Comparison of ENCODE assay signal across 1 cellular context in the genomic region with DNA sequence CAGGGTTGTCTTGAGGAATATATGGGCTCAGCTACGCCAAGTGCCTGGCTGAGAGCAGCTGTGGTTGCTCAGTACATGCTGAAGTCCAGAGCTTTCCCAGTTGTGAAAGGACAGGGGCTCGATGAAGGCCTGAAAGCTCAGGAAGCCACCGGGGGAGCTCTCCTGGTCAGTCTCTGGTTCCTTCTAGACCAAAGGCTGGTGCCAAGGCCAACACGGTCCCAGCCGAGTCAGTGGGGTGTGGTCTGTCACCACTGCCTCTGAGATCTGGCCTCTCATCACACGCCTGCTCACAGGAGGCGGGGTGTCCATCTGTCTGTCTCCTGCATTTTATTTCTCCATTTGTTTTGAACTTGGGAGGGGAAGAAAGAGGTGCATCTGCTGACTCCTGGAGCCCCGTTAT.
TF ChIP-seq lines count a peak whose summit lies in the region.

No MANE protein-coding gene starts in this region.

TF ChIP-seq in HCT116, 20 proteins besides CTCF, POLR2A, EP300 and RAD21 (continued from another document):
- TF ChIP-seq, protein P1, sequence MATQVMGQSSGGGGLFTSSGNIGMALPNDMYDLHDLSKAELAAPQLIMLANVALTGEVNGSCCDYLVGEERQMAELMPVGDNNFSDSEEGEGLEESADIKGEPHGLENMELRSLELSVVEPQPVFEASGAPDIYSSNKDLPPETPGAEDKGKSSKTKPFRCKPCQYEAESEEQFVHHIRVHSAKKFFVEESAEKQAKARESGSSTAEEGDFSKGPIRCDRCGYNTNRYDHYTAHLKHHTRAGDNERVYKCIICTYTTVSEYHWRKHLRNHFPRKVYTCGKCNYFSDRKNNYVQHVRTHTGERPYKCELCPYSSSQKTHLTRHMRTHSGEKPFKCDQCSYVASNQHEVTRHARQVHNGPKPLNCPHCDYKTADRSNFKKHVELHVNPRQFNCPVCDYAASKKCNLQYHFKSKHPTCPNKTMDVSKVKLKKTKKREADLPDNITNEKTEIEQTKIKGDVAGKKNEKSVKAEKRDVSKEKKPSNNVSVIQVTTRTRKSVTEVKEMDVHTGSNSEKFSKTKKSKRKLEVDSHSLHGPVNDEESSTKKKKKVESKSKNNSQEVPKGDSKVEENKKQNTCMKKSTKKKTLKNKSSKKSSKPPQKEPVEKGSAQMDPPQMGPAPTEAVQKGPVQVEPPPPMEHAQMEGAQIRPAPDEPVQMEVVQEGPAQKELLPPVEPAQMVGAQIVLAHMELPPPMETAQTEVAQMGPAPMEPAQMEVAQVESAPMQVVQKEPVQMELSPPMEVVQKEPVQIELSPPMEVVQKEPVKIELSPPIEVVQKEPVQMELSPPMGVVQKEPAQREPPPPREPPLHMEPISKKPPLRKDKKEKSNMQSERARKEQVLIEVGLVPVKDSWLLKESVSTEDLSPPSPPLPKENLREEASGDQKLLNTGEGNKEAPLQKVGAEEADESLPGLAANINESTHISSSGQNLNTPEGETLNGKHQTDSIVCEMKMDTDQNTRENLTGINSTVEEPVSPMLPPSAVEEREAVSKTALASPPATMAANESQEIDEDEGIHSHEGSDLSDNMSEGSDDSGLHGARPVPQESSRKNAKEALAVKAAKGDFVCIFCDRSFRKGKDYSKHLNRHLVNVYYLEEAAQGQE (IDR thresholded peaks at IDR 0.05; ENCODE audit: low read depth): no peak
- no peak for TF ChIP-seq FOSL1 (IDR thresholded peaks at IDR 0.05; ENCODE audit: low read depth)
- no peak for TF ChIP-seq EGR1 (IDR thresholded peaks at IDR 0.05; ENCODE audit: low read depth)
- TF ChIP-seq, protein P2, sequence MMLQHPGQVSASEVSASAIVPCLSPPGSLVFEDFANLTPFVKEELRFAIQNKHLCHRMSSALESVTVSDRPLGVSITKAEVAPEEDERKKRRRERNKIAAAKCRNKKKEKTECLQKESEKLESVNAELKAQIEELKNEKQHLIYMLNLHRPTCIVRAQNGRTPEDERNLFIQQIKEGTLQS (IDR thresholded peaks at IDR 0.05): no peak
- no peak for TF ChIP-seq ZNF274 (IDR thresholded peaks at IDR 0.05; ENCODE audit: low read depth, low read length)
- TF ChIP-seq YY1 (IDR thresholded peaks at IDR 0.05; ENCODE audit: extremely low read depth, insufficient replicate concordance, low read depth, low read length): no peak
- TF ChIP-seq SIN3A (IDR thresholded peaks at IDR 0.05; ENCODE audit: low read depth): no peak
- TF ChIP-seq CEBPB (IDR thresholded peaks at IDR 0.05; ENCODE audit: low read depth): no peak
- no peak for TF ChIP-seq POLR2AphosphoS5 (IDR thresholded peaks at IDR 0.05; ENCODE audit: low read depth, low read length)
- TF ChIP-seq EZH2phosphoT487 (IDR thresholded peaks at IDR 0.05; ENCODE audit: borderline replicate concordance): no peak
- no peak for TF ChIP-seq SRF (IDR thresholded peaks at IDR 0.05; ENCODE audit: low read depth)
- TF ChIP-seq ELF1 (IDR thresholded peaks at IDR 0.05; ENCODE audit: borderline replicate concordance, low read depth): no peak
- no peak for TF ChIP-seq EZH2 (IDR thresholded peaks at IDR 0.05)
- TF ChIP-seq, protein P3, sequence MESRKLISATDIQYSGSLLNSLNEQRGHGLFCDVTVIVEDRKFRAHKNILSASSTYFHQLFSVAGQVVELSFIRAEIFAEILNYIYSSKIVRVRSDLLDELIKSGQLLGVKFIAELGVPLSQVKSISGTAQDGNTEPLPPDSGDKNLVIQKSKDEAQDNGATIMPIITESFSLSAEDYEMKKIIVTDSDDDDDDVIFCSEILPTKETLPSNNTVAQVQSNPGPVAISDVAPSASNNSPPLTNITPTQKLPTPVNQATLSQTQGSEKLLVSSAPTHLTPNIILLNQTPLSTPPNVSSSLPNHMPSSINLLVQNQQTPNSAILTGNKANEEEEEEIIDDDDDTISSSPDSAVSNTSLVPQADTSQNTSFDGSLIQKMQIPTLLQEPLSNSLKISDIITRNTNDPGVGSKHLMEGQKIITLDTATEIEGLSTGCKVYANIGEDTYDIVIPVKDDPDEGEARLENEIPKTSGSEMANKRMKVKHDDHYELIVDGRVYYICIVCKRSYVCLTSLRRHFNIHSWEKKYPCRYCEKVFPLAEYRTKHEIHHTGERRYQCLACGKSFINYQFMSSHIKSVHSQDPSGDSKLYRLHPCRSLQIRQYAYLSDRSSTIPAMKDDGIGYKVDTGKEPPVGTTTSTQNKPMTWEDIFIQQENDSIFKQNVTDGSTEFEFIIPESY (IDR thresholded peaks at IDR 0.05; ENCODE audit: extremely low read depth, insufficient replicate concordance, low read length): no peak
- TF ChIP-seq TCF7L2 (IDR thresholded peaks at IDR 0.05; ENCODE audit: borderline replicate concordance, extremely low read depth, insufficient read depth, insufficient read length): no peak
- no peak for TF ChIP-seq SP1 (IDR thresholded peaks at IDR 0.05; ENCODE audit: low read depth)
- TF ChIP-seq ZFX (IDR thresholded peaks at IDR 0.05): no peak
TF ChIP-seq in HCT116: peak in this region for 0.
